Comparison of ENCODE assay signal across 1 cellular context in genomic region chr1:6666696-6667095, GRCh38.
A peak's percentile ranks its signal among the peaks of the same experiment; 100 is the strongest.
TF ChIP-seq lines count a peak whose summit lies in the region.

No MANE protein-coding gene starts in this region.

TF ChIP-seq in K562, 482 proteins besides CTCF, POLR2A, EP300 and RAD21 (continued from another document):
- TF ChIP-seq, protein P1, sequence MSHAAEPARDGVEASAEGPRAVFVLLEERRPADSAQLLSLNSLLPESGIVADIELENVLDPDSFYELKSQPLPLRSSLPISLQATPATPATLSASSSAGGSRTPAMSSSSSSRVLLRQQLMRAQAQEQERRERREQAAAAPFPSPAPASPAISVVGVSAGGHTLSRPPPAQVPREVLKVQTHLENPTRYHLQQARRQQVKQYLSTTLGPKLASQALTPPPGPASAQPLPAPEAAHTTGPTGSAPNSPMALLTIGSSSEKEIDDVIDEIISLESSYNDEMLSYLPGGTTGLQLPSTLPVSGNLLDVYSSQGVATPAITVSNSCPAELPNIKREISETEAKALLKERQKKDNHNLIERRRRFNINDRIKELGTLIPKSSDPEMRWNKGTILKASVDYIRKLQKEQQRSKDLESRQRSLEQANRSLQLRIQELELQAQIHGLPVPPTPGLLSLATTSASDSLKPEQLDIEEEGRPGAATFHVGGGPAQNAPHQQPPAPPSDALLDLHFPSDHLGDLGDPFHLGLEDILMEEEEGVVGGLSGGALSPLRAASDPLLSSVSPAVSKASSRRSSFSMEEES (CRISPR knock-in tag; IDR thresholded peaks at IDR 0.05), result no peak
- TF ChIP-seq MBD2 (IDR thresholded peaks at IDR 0.05; ENCODE audit: borderline replicate concordance, low read depth), result no peak
- no peak for TF ChIP-seq SMAD2 (IDR thresholded peaks at IDR 0.05; ENCODE audit: low read depth, low read length)
- no peak for TF ChIP-seq ZNF668 (CRISPR knock-in tag; IDR thresholded peaks at IDR 0.05)
- TF ChIP-seq NR0B1 (IDR thresholded peaks at IDR 0.05; ENCODE audit: partially characterized antibody), result no peak
- TF ChIP-seq ZNF133 (CRISPR knock-in tag; IDR thresholded peaks at IDR 0.05), result no peak
- no peak for TF ChIP-seq CHD7 (IDR thresholded peaks at IDR 0.05; ENCODE audit: low read depth, low read length)
- TF ChIP-seq ZFP36 (IDR thresholded peaks at IDR 0.05; ENCODE audit: low read depth, low read length, partially characterized antibody), result no peak
- TF ChIP-seq PTRF (tag; IDR thresholded peaks at IDR 0.05), result no peak
- TF ChIP-seq ATF7 (IDR thresholded peaks at IDR 0.05), result no peak
- 0 out of 2 replicates have a peak, but pooled peaks have one; percentile 24 for TF ChIP-seq GATA2 (CRISPR knock-in tag; IDR thresholded peaks at IDR 0.05)
- TF ChIP-seq TCF3 (CRISPR knock-in tag; IDR thresholded peaks at IDR 0.05), result peak; percentile 85
- no peak for TF ChIP-seq BMI1 (IDR thresholded peaks at IDR 0.05; ENCODE audit: low read length)
- TF ChIP-seq CBFB (CRISPR knock-in tag; IDR thresholded peaks at IDR 0.05), result no peak
- no peak for TF ChIP-seq PHTF2 (CRISPR knock-in tag; IDR thresholded peaks at IDR 0.05)
- no peak for TF ChIP-seq NFIC (IDR thresholded peaks at IDR 0.05)
- TF ChIP-seq ZSCAN29 (IDR thresholded peaks at IDR 0.05), result no peak
- TF ChIP-seq ZBTB11 (CRISPR knock-in tag; IDR thresholded peaks at IDR 0.05), result peak in 1 of 3 experiments; percentile 36; a peak in 1 of 6 replicates
- no peak for TF ChIP-seq NCOA4 (IDR thresholded peaks at IDR 0.05; ENCODE audit: partially characterized antibody)
- no peak for TF ChIP-seq EGR1 (conservative IDR thresholded peaks at IDR 0.05)
- no peak for TF ChIP-seq CCNT2 (IDR thresholded peaks at IDR 0.05; ENCODE audit: borderline replicate concordance, extremely low read depth, insufficient read length, low read depth, low read length)
- no peak for TF ChIP-seq HDAC3 (IDR thresholded peaks at IDR 0.05; ENCODE audit: borderline replicate concordance, partially characterized antibody)
- no peak for TF ChIP-seq NELFE (IDR thresholded peaks at IDR 0.05; ENCODE audit: insufficient read depth, insufficient read length)
- no peak for TF ChIP-seq TRIM28 (IDR thresholded peaks at IDR 0.05)
- 0 out of 2 replicates have a peak, but pooled peaks have one; percentile 18 for TF ChIP-seq SMARCA4 (IDR thresholded peaks at IDR 0.05)
- peak; percentile 82 for TF ChIP-seq TAL1 (IDR thresholded peaks at IDR 0.05)
- TF ChIP-seq ARID1B (IDR thresholded peaks at IDR 0.05), result peak; percentile 77
- no peak for TF ChIP-seq GABPB2 (CRISPR knock-in tag; conservative IDR thresholded peaks at IDR 0.05)
- TF ChIP-seq MTA2 (IDR thresholded peaks at IDR 0.05; ENCODE audit: low read depth), result peak; percentile 65
TF ChIP-seq in K562: peak in this region for 13.
